In genomic region chr4:25743971-25744370, GRCh38 we compare ENCODE assay signal across 22 cellular contexts.
"Had no signal": no experiment of that assay in that cellular context is flagged by ENCODE, and none has a peak within 500 bp of the region (broad histone marks: within the 10 kb centered on the region; RNA-seq: fewer than 3 reads in every experiment).

No MANE protein-coding gene starts in this region.

- H3K27ac ChIP-seq: heart left ventricle, neural progenitor cell, parathyroid adenoma, psoas muscle, right lobe of liver, tibial artery, upper lobe of left lung, uterus had no signal

- DNase-seq: erythroblast; heart left ventricle; hippocampal formation; left colon; left ventricle myocardium superior; mucosa of descending colon; naive thymus-derived CD8-positive, alpha-beta T cell; occipital lobe; psoas muscle; retina; right lobe of liver; stimulated activated CD4-positive, alpha-beta T cell treated with anti-CD3 and anti-CD28 coated beads, Interleukin-4, amount 100 ng/mL, for 1 hour; stimulated activated CD8-positive, alpha-beta memory T cell treated with anti-CD3 and anti-CD28 coated beads, Interleukin-4, amount 100 ng/mL, for 48 hours; tibial artery; upper lobe of left lung; uterus had no signal

- H3K4me3 Mint-ChIP-seq: dendritic cell treated with granulocyte-macrophage colony-stimulating factor and Interleukin-4, amounts not matched to agents 40 ng/mL and 50 ng/mL, for 4 days; naive thymus-derived CD8-positive, alpha-beta T cell; neural progenitor cell; stimulated activated effector memory CD8-positive, alpha-beta T cell treated with anti-CD3 and anti-CD28 coated beads, Interleukin-12 subunit alpha, Interleukin-12 subunit beta, amount 100 ng/mL, for 72 hours; stimulated activated naive CD8-positive, alpha-beta T cell treated with anti-CD3 and anti-CD28 coated beads, Interleukin-15, Interleukin-2, amounts not matched to agents 100 ng/mL and 50 ng/mL, for 24 hours had no signal

- H3K4me1 ChIP-seq: heart left ventricle, neural progenitor cell, parathyroid adenoma, psoas muscle, right lobe of liver, tibial artery, upper lobe of left lung, uterus had no signal

- H3K4me3 ChIP-seq: heart left ventricle, lung, mucosa of descending colon, neural progenitor cell, psoas muscle, right lobe of liver, tibial artery, upper lobe of left lung, uterus had no signal

- H3K27ac Mint-ChIP-seq: dendritic cell treated with granulocyte-macrophage colony-stimulating factor and Interleukin-4, amounts not matched to agents 40 ng/mL and 50 ng/mL, for 4 days; naive thymus-derived CD8-positive, alpha-beta T cell; neural progenitor cell; stimulated activated effector memory CD8-positive, alpha-beta T cell treated with anti-CD3 and anti-CD28 coated beads, Interleukin-12 subunit alpha, Interleukin-12 subunit beta, amount 100 ng/mL, for 72 hours; stimulated activated naive CD8-positive, alpha-beta T cell treated with anti-CD3 and anti-CD28 coated beads, Interleukin-15, Interleukin-2, amounts not matched to agents 100 ng/mL and 50 ng/mL, for 24 hours had no signal

- H3K4me1 Mint-ChIP-seq: neural progenitor cell; stimulated activated effector memory CD8-positive, alpha-beta T cell treated with anti-CD3 and anti-CD28 coated beads, Interleukin-12 subunit alpha, Interleukin-12 subunit beta, amount 100 ng/mL, for 72 hours had no signal

- H3K27me3 Mint-ChIP-seq: naive thymus-derived CD8-positive, alpha-beta T cell; stimulated activated naive CD8-positive, alpha-beta T cell treated with anti-CD3 and anti-CD28 coated beads, Interleukin-15, Interleukin-2, amounts not matched to agents 100 ng/mL and 50 ng/mL, for 24 hours had no signal

- H3K9me3 ChIP-seq: heart left ventricle, mucosa of descending colon, psoas muscle, right lobe of liver, tibial artery, upper lobe of left lung, uterus had no signal

- H3K36me3 ChIP-seq: heart left ventricle, neural progenitor cell, right lobe of liver, tibial artery, uterus had no signal

- H3K36me3 Mint-ChIP-seq: neural progenitor cell had no signal

- H3K27me3 ChIP-seq: neural progenitor cell, right lobe of liver, tibial artery, upper lobe of left lung, uterus had no signal

- H3K9me3 Mint-ChIP-seq: dendritic cell treated with granulocyte-macrophage colony-stimulating factor and Interleukin-4, amounts not matched to agents 40 ng/mL and 50 ng/mL, for 4 days; neural progenitor cell; stimulated activated effector memory CD8-positive, alpha-beta T cell treated with anti-CD3 and anti-CD28 coated beads, Interleukin-12 subunit alpha, Interleukin-12 subunit beta, amount 100 ng/mL, for 72 hours; stimulated activated naive CD8-positive, alpha-beta T cell treated with anti-CD3 and anti-CD28 coated beads, Interleukin-15, Interleukin-2, amounts not matched to agents 100 ng/mL and 50 ng/mL, for 24 hours had no signal
